ENCODE assay signal across 28 cellular contexts in genomic region chr7:7236041-7236440, GRCh38. TPM values are rescaled to one million over a fixed set of nuclear protein-coding genes. Genes with fewer than 3 reads are reported as not detected.
DNase-seq lines count a peak whose midpoint lies in the region; ATAC-seq, FAIRE-seq and TF ChIP-seq lines count a peak whose summit lies in the region.
"Had no signal": no experiment of that assay in that cellular context is flagged by ENCODE, and none has a peak within 500 bp of the region (broad histone marks: within the 10 kb centered on the region; RNA-seq: fewer than 3 reads in every experiment).

No MANE protein-coding gene starts in this region.

- TF ChIP-seq POLR2A in endothelial cell of umbilical vein (IDR thresholded peaks at IDR 0.05; ENCODE audit: low read depth, low read length): no peak

- H3F3A ChIP-seq in PC-3 (ENCODE audit: low read length, unreplicated experiment): no peaks in the 10 kb centered on the region

- intact Hi-C loops in PC-3 (cut with micrococcal nuclease) (no loop called here), endothelial cell of umbilical vein (cut with micrococcal nuclease) (no loop called here), pancreas (cut with DNase I) (no loop called here)

- H3K4me3 ChIP-seq in PC-3 (ENCODE audit: low read length): no peak overlapping the region
- no peak overlapping the region for H3K4me3 ChIP-seq in endothelial cell of umbilical vein (replicated peaks in 1 of 3; ENCODE audit: insufficient read depth in 1 of 3, low read depth in 1 of 3, low read length in 3 of 3)
- H3K4me3 ChIP-seq in pancreas: no peak overlapping the region
- H3K4me3 ChIP-seq: dorsolateral prefrontal cortex, lower lobe of right lung, neural progenitor cell, vagina had no signal

- H3K27ac ChIP-seq in PC-3 (ENCODE audit: low read length) (no peak overlapping the region), endothelial cell of umbilical vein (ENCODE audit: insufficient read depth, low read depth, low read length) (no peak overlapping the region), pancreas (no peak overlapping the region)
- H3K27ac ChIP-seq: 22Rv1, KMS-11, lower lobe of right lung, neural progenitor cell, vagina had no signal

- peaks cover 23 to 68% (median 51%) of the 10 kb centered on the region in 4 donors for H3K4me1 Mint-ChIP-seq in naive thymus-derived CD8-positive, alpha-beta T cell

- H3K4me2 ChIP-seq in PC-3 (ENCODE audit: low read length): no peak overlapping the region
- H3K4me2 ChIP-seq in endothelial cell of umbilical vein (ENCODE audit: insufficient read depth, low read length): no peak overlapping the region
- H3K4me2 ChIP-seq: KMS-11, neural progenitor cell had no signal

- peak; percentile 6 for DNase-seq in SIG-M5 treated with dmso at 0.1 percent for 504 hours (lab: John Stamatoyannopoulos, UW; ENCODE audit: unreplicated experiment)
- no peak for DNase-seq in SIG-M5 (lab: John Stamatoyannopoulos, UW)
- DNase-seq in PC-3: peak; percentile 14
- no peak for DNase-seq in endothelial cell of umbilical vein (ENCODE audit: low read depth, low spot score)
- no peak for DNase-seq in pancreas
- no peak for DNase-seq in C1 segment of cervical spinal cord (lab: John Stamatoyannopoulos, UW)
- DNase-seq in naive thymus-derived CD8-positive, alpha-beta T cell: no peak
- DNase-seq: activated CD4-positive, alpha-beta T cell treated with anti-CD3 and anti-CD28 coated beads for 1 hour; activated effector memory CD4-positive, alpha-beta T cell treated with anti-CD3 and anti-CD28 coated beads, Interleukin-2, amount 50 U/mL, for 16 hours; activated T-cell treated with anti-CD3 and anti-CD28 coated beads, Interleukin-2, amount 50 U/mL, for 1 hour; CD4-positive, CD25-positive, alpha-beta regulatory T cell; dorsolateral prefrontal cortex; glutamatergic neuron; HFFc6; lower lobe of right lung; NCI-H1436; posterior cingulate gyrus; stimulated activated CD4-positive, alpha-beta T cell treated with anti-CD3 and anti-CD28 coated beads, Interleukin-4, amount 100 ng/mL, for 4 hours; stimulated activated naive B cell treated with anti-CD40 and anti-IgM and Interleukin-4, amounts not matched to agents 10 μg/mL and 1 μg/mL and 100 μg/mL, for 72 hours had no signal

- POLR2A ChIA-PET in PC-3 (lab: Charles Lee; ENCODE audit: unreplicated experiment) (no interaction called here), endothelial cell of umbilical vein (lab: Charles Lee) (no interaction called here)
- POLR2A ChIA-PET in naive thymus-derived CD8-positive, alpha-beta T cell (lab: Charles Lee): no interaction called here

- TF ChIP-seq CTCF in PC-3 (conservative IDR thresholded peaks at IDR 0.05; ENCODE audit: low read depth, low read length) (no peak), endothelial cell of umbilical vein (IDR thresholded peaks at IDR 0.05; ENCODE audit: extremely low read depth in 1 of 2, insufficient read depth in 1 of 2, low read depth in 1 of 2, low read length in 2 of 2) (no peak), pancreas (IDR thresholded peaks at IDR 0.05) (no peak)

- H3K9me3 Mint-ChIP-seq in naive thymus-derived CD8-positive, alpha-beta T cell: peaks cover 2 to 12% (median 7%) of the 10 kb centered on the region in 9 donors
- H3K9me3 Mint-ChIP-seq: HFFc6 had no signal

- no peaks in the 10 kb centered on the region for H3K9me2 ChIP-seq in PC-3 (replicated peaks; ENCODE audit: low read length)

- CTCF ChIA-PET in PC-3 (lab: Charles Lee): no interaction called here
- CTCF ChIA-PET in endothelial cell of umbilical vein (lab: Charles Lee): no interaction called here

- peak; percentile 35 for FAIRE-seq in endothelial cell of umbilical vein (lab: Jason Lieb, UNC)
- no peak for FAIRE-seq in pancreas (lab: Jason Lieb, UNC)
- FAIRE-seq: D721Med, GM18507 had no signal

- H3K36me3 ChIP-seq in PC-3 (ENCODE audit: low read depth, low read length): peaks cover 7% of the 10 kb centered on the region
- peaks cover 0 to 2% of the 10 kb centered on the region in 2 experiments for H3K36me3 ChIP-seq in endothelial cell of umbilical vein (ENCODE audit: control insufficient read depth in 2 of 2, extremely low read depth in 1 of 2, insufficient read depth in 2 of 2, low read length in 2 of 2)
- peaks cover 0 to 4% (median 0%) of the 10 kb centered on the region in 3 donors for H3K36me3 ChIP-seq in pancreas
- H3K36me3 ChIP-seq: vagina had no signal

- H3K9me3 ChIP-seq in PC-3 (ENCODE audit: low read length) (peaks cover under 1% of the 10 kb centered on the region; the same call in 1 of the 2 replicates), endothelial cell of umbilical vein (replicated peaks; ENCODE audit: control insufficient read depth, insufficient read depth, low read length) (no peaks in the 10 kb centered on the region), pancreas (no peaks in the 10 kb centered on the region)

- no peak overlapping the region for H3K4me3 Mint-ChIP-seq in naive thymus-derived CD8-positive, alpha-beta T cell
- H3K4me3 Mint-ChIP-seq: CD4-positive, CD25-positive, alpha-beta regulatory T cell; HFFc6; neural progenitor cell; stimulated activated naive B cell treated with anti-CD40 and anti-IgM and Interleukin-4, amounts not matched to agents 10 μg/mL and 1 μg/mL and 100 μg/mL, for 72 hours had no signal

- ATAC-seq in PC-3 (peak; percentile 55), pancreas (peak in 3 of 4 donors; percentile 49 to 57 (median 56)), GM18909 (IDR thresholded peaks at IDR 0.05; ENCODE audit: poor library complexity, unreplicated experiment) (no peak)
- ATAC-seq in naive thymus-derived CD8-positive, alpha-beta T cell: no peak
- ATAC-seq: lower lobe of right lung; Right ventricle myocardium inferior; sciatic nerve; stimulated activated naive B cell treated with anti-CD40 and anti-IgM and Interleukin-4, amounts not matched to agents 10 μg/mL and 1 μg/mL and 100 μg/mL, for 72 hours had no signal

- H2AFZ ChIP-seq in PC-3 (ENCODE audit: low read length) (no peak overlapping the region), endothelial cell of umbilical vein (ENCODE audit: low read depth, low read length) (no peak overlapping the region)
- H2AFZ ChIP-seq: neural progenitor cell had no signal

- no peak overlapping the region for H3K9ac ChIP-seq in PC-3 (ENCODE audit: low read length)
- H3K9ac ChIP-seq in endothelial cell of umbilical vein (replicated peaks; ENCODE audit: extremely low read depth, insufficient read depth, low read length): no peak overlapping the region
- H3K9ac ChIP-seq: KMS-11, neural progenitor cell had no signal

- H3K36me3 Mint-ChIP-seq in naive thymus-derived CD8-positive, alpha-beta T cell: peaks cover 33 to 79% (median 60%) of the 10 kb centered on the region in 3 donors

- BruUV-seq in PC-3 (replicated peaks; lab: Mats Ljungman, UMichigan) (no TSS peak), endothelial cell of umbilical vein (replicated peaks; lab: Mats Ljungman, UMichigan) (no TSS peak)

- H3K9me1 ChIP-seq in endothelial cell of umbilical vein (replicated peaks; ENCODE audit: control insufficient read depth, extremely low read depth, insufficient read depth, low read length): peaks cover 2% of the 10 kb centered on the region

- dilution Hi-C loops in endothelial cell of umbilical vein (cut with MboI; ENCODE audit: extremely low pct_ligation_motif_present, low sequenced_read_pairs): no loop called here

- 44 to 58% methylated on average over 1 of the region's 1 CpG for WGBS in pancreas, 2 donors

- H4K20me1 ChIP-seq in PC-3 (ENCODE audit: low read length) (no peaks in the 10 kb centered on the region), endothelial cell of umbilical vein (replicated peaks; ENCODE audit: control insufficient read depth, extremely low read depth, insufficient read depth, low read length) (no peaks in the 10 kb centered on the region)

- H3K27me3 ChIP-seq in PC-3 (ENCODE audit: low read length) (no peaks in the 10 kb centered on the region), endothelial cell of umbilical vein (ENCODE audit: control insufficient read depth in 2 of 2, insufficient read depth in 2 of 2, low read length in 2 of 2) (no peaks in the 10 kb centered on the region), pancreas (no peaks in the 10 kb centered on the region)
- H3K27me3 ChIP-seq: dorsolateral prefrontal cortex, neural progenitor cell, vagina had no signal

- H3K79me2 ChIP-seq in PC-3 (ENCODE audit: low read length) (0 out of 2 replicates have a peak, but pooled peaks cover 3% of the 10 kb centered on the region), endothelial cell of umbilical vein (ENCODE audit: control insufficient read depth, insufficient read depth, low read length) (peaks cover 3% of the 10 kb centered on the region)

- no peaks in the 10 kb centered on the region for H3K27me3 Mint-ChIP-seq in naive thymus-derived CD8-positive, alpha-beta T cell
- H3K27me3 Mint-ChIP-seq: CD4-positive, CD25-positive, alpha-beta regulatory T cell; stimulated activated naive B cell treated with anti-CD40 and anti-IgM and Interleukin-4, amounts not matched to agents 10 μg/mL and 1 μg/mL and 100 μg/mL, for 72 hours had no signal

- H3K27ac Mint-ChIP-seq in naive thymus-derived CD8-positive, alpha-beta T cell: peak overlapping the region in 5 of 10 donors; percentile 2 to 40 (median 12)
- H3K27ac Mint-ChIP-seq: CD4-positive, CD25-positive, alpha-beta regulatory T cell; HFFc6; neural progenitor cell; stimulated activated naive B cell treated with anti-CD40 and anti-IgM and Interleukin-4, amounts not matched to agents 10 μg/mL and 1 μg/mL and 100 μg/mL, for 72 hours had no signal

- H3K4me1 ChIP-seq in PC-3 (ENCODE audit: insufficient read depth, low read length) (no peaks in the 10 kb centered on the region), endothelial cell of umbilical vein (ENCODE audit: control insufficient read depth, extremely low read depth, insufficient read depth, low read length) (peaks cover 6% of the 10 kb centered on the region), pancreas (no peaks in the 10 kb centered on the region)
- H3K4me1 ChIP-seq: vagina had no signal

RNA-seq across cellular contexts. Expression of gene C1GALT1, which starts 53.7 kb away (rescaled TPM):
- total RNA-seq in PC-3 (2014; rRNA removed) (19.3 and 32.3 TPM in 2 replicates), endothelial cell of umbilical vein (21.9 and 31.1 TPM in 2 replicates), pancreas (10 to 100 TPM in 2 of 6 donors, 1 to 10 TPM in 4; 4.5 to 14.5 (median 7.0) TPM)
- polyA plus RNA-seq in endothelial cell of umbilical vein (10.2 and 18.3 TPM in 2 replicates), pancreas (1 to 10 TPM; 3.2 to 9.0 TPM)
- 18.9 and 20.3 TPM in 2 replicates for polyA plus RNA-seq in endothelial cell of umbilical vein (2011; cell fraction: cytosol; rRNA removed)
- 18.5 and 32.8 TPM in 2 replicates for polyA plus RNA-seq in endothelial cell of umbilical vein (2011; cell fraction: nucleus; rRNA removed)
- polyA plus RNA-seq in endothelial cell of umbilical vein (2012): 13.8 and 28.9 TPM in 2 replicates
- polyA minus RNA-seq in endothelial cell of umbilical vein: 6.5 and 6.9 TPM in 2 replicates
- 5.1 TPM for polyA minus RNA-seq in endothelial cell of umbilical vein (2011; cell fraction: cytosol; rRNA and poly(A)+ RNA removed)
- polyA minus RNA-seq in endothelial cell of umbilical vein (2011; cell fraction: nucleus; rRNA and poly(A)+ RNA removed): 22.3 and 33.3 TPM in 2 replicates
- 10 to 100 TPM; 64.6 to 65.4 TPM for total RNA-seq in naive thymus-derived CD8-positive, alpha-beta T cell
- 10 to 100 TPM; 41.7 to 72.6 (median 63.4) TPM for polyA plus RNA-seq in naive thymus-derived CD8-positive, alpha-beta T cell

Comparison
In these comparisons a context has a peak if more than half of its experiments do, and no peak if none do; other contexts are left out.
1. DNase-seq: peak in SIG-M5 treated with dmso at 0.1 percent for 504 hours (single experiment) and PC-3 (single experiment); none in SIG-M5 (single experiment), endothelial cell of umbilical vein (single experiment), pancreas (0 of 6), C1 segment of cervical spinal cord (0 of 14) and naive thymus-derived CD8-positive, alpha-beta T cell (0 of 10).
2. ATAC-seq: peak in PC-3 (single experiment) and pancreas (3 of 4); none in GM18909 (single experiment) and naive thymus-derived CD8-positive, alpha-beta T cell (0 of 2).